Comparison of ENCODE assay signal across 1 cellular context in the genomic region with DNA sequence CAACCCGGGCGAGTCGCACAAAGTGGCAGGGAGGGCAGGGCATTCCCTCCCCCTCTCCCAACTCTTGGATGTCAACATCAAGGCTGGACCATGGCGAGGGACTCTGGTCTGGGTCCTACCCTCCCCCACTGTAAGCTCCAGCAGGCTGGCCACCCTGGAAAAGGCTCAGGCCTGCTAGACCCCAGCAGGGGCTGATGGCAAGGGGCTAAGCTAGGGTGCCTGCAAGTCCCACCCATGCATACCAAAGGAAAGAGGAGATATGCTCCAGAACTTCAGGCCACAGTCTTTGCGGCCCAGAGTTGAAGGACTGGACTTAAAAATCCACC.
TF ChIP-seq lines count a peak whose summit lies in the region.

No MANE protein-coding gene starts in this region.

TF ChIP-seq in HepG2, 621 proteins besides CTCF, POLR2A, EP300 and RAD21 (continued from another document and continues in another):
- TF ChIP-seq, protein P1, sequence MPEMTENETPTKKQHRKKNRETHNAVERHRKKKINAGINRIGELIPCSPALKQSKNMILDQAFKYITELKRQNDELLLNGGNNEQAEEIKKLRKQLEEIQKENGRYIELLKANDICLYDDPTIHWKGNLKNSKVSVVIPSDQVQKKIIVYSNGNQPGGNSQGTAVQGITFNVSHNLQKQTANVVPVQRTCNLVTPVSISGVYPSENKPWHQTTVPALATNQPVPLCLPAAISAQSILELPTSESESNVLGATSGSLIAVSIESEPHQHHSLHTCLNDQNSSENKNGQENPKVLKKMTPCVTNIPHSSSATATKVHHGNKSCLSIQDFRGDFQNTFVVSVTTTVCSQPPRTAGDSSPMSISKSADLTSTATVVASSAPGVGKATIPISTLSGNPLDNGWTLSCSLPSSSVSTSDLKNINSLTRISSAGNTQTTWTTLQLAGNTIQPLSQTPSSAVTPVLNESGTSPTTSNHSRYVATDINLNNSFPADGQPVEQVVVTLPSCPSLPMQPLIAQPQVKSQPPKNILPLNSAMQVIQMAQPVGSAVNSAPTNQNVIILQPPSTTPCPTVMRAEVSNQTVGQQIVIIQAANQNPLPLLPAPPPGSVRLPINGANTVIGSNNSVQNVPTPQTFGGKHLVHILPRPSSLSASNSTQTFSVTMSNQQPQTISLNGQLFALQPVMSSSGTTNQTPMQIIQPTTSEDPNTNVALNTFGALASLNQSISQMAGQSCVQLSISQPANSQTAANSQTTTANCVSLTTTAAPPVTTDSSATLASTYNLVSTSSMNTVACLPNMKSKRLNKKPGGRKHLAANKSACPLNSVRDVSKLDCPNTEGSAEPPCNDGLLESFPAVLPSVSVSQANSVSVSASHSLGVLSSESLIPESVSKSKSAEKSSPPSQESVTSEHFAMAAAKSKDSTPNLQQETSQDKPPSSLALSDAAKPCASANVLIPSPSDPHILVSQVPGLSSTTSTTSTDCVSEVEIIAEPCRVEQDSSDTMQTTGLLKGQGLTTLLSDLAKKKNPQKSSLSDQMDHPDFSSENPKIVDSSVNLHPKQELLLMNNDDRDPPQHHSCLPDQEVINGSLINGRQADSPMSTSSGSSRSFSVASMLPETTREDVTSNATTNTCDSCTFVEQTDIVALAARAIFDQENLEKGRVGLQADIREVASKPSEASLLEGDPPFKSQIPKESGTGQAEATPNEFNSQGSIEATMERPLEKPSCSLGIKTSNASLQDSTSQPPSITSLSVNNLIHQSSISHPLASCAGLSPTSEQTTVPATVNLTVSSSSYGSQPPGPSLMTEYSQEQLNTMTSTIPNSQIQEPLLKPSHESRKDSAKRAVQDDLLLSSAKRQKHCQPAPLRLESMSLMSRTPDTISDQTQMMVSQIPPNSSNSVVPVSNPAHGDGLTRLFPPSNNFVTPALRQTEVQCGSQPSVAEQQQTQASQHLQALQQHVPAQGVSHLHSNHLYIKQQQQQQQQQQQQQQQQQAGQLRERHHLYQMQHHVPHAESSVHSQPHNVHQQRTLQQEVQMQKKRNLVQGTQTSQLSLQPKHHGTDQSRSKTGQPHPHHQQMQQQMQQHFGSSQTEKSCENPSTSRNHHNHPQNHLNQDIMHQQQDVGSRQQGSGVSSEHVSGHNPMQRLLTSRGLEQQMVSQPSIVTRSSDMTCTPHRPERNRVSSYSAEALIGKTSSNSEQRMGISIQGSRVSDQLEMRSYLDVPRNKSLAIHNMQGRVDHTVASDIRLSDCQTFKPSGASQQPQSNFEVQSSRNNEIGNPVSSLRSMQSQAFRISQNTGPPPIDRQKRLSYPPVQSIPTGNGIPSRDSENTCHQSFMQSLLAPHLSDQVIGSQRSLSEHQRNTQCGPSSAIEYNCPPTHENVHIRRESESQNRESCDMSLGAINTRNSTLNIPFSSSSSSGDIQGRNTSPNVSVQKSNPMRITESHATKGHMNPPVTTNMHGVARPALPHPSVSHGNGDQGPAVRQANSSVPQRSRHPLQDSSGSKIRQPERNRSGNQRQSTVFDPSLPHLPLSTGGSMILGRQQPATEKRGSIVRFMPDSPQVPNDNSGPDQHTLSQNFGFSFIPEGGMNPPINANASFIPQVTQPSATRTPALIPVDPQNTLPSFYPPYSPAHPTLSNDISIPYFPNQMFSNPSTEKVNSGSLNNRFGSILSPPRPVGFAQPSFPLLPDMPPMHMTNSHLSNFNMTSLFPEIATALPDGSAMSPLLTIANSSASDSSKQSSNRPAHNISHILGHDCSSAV (CRISPR knock-in tag; IDR thresholded peaks at IDR 0.05; ENCODE audit: borderline replicate concordance), result no peak
- TF ChIP-seq HDAC1 (CRISPR knock-in tag; IDR thresholded peaks at IDR 0.05) (no peak), ZNF773 (CRISPR knock-in tag; IDR thresholded peaks at IDR 0.05; ENCODE audit: borderline replicate concordance) (no peak), RAD51 (IDR thresholded peaks at IDR 0.05; ENCODE audit: borderline replicate concordance) (no peak), CEBPG (CRISPR knock-in tag; IDR thresholded peaks at IDR 0.05) (0 out of 2 replicates have a peak, but pooled peaks have one; percentile 28), ZNF883 (CRISPR knock-in tag; IDR thresholded peaks at IDR 0.05; ENCODE audit: not compliant biosample characterization) (no peak), RFXAP (CRISPR knock-in tag; IDR thresholded peaks at IDR 0.05; ENCODE audit: borderline replicate concordance) (no peak), ONECUT2 (CRISPR knock-in tag; IDR thresholded peaks at IDR 0.05) (no peak), ZNF780A (CRISPR knock-in tag; IDR thresholded peaks at IDR 0.05) (no peak), GATAD1 (CRISPR knock-in tag; IDR thresholded peaks at IDR 0.05) (no peak), ADNP (CRISPR knock-in tag; IDR thresholded peaks at IDR 0.05) (no peak), ZNF569 (CRISPR knock-in tag; IDR thresholded peaks at IDR 0.05; ENCODE audit: borderline replicate concordance) (no peak), ZBTB38 (CRISPR knock-in tag; IDR thresholded peaks at IDR 0.05) (no peak), ZNF224 (CRISPR knock-in tag; IDR thresholded peaks at IDR 0.05) (no peak), KDM1A (CRISPR knock-in tag; IDR thresholded peaks at IDR 0.05) (no peak), ZC3H13 (CRISPR knock-in tag; IDR thresholded peaks at IDR 0.05) (no peak), YY1 (IDR thresholded peaks at IDR 0.05; ENCODE audit: insufficient read depth, insufficient replicate concordance, low read depth, low read length) (no peak), ZNF598 (CRISPR knock-in tag; IDR thresholded peaks at IDR 0.05; ENCODE audit: borderline replicate concordance) (no peak), ZNF543 (CRISPR knock-in tag; IDR thresholded peaks at IDR 0.05) (0 out of 2 replicates have a peak, but pooled peaks have one; percentile 40), NPAS2 (CRISPR knock-in tag; IDR thresholded peaks at IDR 0.05; ENCODE audit: borderline replicate concordance) (no peak), ZFP41 (CRISPR knock-in tag; IDR thresholded peaks at IDR 0.05; ENCODE audit: borderline replicate concordance) (no peak), FLYWCH1 (CRISPR knock-in tag; IDR thresholded peaks at IDR 0.05) (no peak), GLI4 (CRISPR knock-in tag; IDR thresholded peaks at IDR 0.05; ENCODE audit: borderline replicate concordance) (0 out of 2 replicates have a peak, but pooled peaks have one; percentile 7), MTA1 (CRISPR knock-in tag; IDR thresholded peaks at IDR 0.05; ENCODE audit: borderline replicate concordance) (no peak), SMYD3 (CRISPR knock-in tag; IDR thresholded peaks at IDR 0.05) (no peak), U2AF1 (optimal IDR thresholded peaks at IDR 0.05; ENCODE audit: low read depth, low read length) (no peak), ARID2 (CRISPR knock-in tag; IDR thresholded peaks at IDR 0.05; ENCODE audit: borderline replicate concordance) (no peak), ZNF431 (CRISPR knock-in tag; IDR thresholded peaks at IDR 0.05; ENCODE audit: borderline replicate concordance, low read depth) (no peak), GTF3A (CRISPR knock-in tag; conservative IDR thresholded peaks at IDR 0.05) (no peak), ZNF589 (CRISPR knock-in tag; conservative IDR thresholded peaks at IDR 0.05) (no peak), SRY (CRISPR knock-in tag; IDR thresholded peaks at IDR 0.05) (no peak), ZNF121 (CRISPR knock-in tag; IDR thresholded peaks at IDR 0.05) (no peak)
- TF ChIP-seq, protein P2, sequence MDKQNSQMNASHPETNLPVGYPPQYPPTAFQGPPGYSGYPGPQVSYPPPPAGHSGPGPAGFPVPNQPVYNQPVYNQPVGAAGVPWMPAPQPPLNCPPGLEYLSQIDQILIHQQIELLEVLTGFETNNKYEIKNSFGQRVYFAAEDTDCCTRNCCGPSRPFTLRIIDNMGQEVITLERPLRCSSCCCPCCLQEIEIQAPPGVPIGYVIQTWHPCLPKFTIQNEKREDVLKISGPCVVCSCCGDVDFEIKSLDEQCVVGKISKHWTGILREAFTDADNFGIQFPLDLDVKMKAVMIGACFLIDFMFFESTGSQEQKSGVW (CRISPR knock-in tag; IDR thresholded peaks at IDR 0.05; ENCODE audit: borderline replicate concordance), result no peak
- TF ChIP-seq, protein P3, sequence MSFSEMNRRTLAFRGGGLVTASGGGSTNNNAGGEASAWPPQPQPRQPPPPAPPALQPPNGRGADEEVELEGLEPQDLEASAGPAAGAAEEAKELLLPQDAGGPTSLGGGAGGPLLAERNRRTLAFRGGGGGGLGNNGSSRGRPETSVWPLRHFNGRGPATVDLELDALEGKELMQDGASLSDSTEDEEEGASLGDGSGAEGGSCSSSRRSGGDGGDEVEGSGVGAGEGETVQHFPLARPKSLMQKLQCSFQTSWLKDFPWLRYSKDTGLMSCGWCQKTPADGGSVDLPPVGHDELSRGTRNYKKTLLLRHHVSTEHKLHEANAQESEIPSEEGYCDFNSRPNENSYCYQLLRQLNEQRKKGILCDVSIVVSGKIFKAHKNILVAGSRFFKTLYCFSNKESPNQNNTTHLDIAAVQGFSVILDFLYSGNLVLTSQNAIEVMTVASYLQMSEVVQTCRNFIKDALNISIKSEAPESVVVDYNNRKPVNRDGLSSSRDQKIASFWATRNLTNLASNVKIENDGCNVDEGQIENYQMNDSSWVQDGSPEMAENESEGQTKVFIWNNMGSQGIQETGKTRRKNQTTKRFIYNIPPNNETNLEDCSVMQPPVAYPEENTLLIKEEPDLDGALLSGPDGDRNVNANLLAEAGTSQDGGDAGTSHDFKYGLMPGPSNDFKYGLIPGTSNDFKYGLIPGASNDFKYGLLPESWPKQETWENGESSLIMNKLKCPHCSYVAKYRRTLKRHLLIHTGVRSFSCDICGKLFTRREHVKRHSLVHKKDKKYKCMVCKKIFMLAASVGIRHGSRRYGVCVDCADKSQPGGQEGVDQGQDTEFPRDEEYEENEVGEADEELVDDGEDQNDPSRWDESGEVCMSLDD (CRISPR knock-in tag; IDR thresholded peaks at IDR 0.05; ENCODE audit: borderline replicate concordance), result no peak
- TF ChIP-seq, protein P4, sequence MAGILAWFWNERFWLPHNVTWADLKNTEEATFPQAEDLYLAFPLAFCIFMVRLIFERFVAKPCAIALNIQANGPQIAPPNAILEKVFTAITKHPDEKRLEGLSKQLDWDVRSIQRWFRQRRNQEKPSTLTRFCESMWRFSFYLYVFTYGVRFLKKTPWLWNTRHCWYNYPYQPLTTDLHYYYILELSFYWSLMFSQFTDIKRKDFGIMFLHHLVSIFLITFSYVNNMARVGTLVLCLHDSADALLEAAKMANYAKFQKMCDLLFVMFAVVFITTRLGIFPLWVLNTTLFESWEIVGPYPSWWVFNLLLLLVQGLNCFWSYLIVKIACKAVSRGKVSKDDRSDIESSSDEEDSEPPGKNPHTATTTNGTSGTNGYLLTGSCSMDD (CRISPR knock-in tag; IDR thresholded peaks at IDR 0.05), result no peak
- TF ChIP-seq, protein P5, sequence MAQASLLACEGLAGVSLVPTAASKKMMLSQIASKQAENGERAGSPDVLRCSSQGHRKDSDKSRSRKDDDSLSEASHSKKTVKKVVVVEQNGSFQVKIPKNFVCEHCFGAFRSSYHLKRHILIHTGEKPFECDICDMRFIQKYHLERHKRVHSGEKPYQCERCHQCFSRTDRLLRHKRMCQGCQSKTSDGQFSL (CRISPR knock-in tag; IDR thresholded peaks at IDR 0.05), result no peak
- TF ChIP-seq, protein P6, sequence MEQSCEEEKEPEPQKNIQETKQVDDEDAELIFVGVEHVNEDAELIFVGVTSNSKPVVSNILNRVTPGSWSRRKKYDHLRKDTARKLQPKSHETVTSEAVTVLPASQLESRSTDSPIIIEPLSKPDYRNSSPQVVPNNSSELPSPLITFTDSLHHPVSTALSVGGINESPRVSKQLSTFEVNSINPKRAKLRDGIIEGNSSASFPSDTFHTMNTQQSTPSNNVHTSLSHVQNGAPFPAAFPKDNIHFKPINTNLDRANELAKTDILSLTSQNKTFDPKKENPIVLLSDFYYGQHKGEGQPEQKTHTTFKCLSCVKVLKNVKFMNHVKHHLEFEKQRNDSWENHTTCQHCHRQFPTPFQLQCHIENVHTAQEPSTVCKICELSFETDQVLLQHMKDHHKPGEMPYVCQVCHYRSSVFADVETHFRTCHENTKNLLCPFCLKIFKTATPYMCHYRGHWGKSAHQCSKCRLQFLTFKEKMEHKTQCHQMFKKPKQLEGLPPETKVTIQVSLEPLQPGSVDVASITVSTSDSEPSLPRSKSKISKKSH (CRISPR knock-in tag; IDR thresholded peaks at IDR 0.05; ENCODE audit: borderline replicate concordance), result 0 out of 2 replicates have a peak, but pooled peaks have one; percentile 50
- TF ChIP-seq, protein P7, sequence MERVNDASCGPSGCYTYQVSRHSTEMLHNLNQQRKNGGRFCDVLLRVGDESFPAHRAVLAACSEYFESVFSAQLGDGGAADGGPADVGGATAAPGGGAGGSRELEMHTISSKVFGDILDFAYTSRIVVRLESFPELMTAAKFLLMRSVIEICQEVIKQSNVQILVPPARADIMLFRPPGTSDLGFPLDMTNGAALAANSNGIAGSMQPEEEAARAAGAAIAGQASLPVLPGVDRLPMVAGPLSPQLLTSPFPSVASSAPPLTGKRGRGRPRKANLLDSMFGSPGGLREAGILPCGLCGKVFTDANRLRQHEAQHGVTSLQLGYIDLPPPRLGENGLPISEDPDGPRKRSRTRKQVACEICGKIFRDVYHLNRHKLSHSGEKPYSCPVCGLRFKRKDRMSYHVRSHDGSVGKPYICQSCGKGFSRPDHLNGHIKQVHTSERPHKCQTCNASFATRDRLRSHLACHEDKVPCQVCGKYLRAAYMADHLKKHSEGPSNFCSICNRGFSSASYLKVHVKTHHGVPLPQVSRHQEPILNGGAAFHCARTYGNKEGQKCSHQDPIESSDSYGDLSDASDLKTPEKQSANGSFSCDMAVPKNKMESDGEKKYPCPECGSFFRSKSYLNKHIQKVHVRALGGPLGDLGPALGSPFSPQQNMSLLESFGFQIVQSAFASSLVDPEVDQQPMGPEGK (CRISPR knock-in tag; IDR thresholded peaks at IDR 0.05), result peak; percentile 79
- TF ChIP-seq, protein P8, sequence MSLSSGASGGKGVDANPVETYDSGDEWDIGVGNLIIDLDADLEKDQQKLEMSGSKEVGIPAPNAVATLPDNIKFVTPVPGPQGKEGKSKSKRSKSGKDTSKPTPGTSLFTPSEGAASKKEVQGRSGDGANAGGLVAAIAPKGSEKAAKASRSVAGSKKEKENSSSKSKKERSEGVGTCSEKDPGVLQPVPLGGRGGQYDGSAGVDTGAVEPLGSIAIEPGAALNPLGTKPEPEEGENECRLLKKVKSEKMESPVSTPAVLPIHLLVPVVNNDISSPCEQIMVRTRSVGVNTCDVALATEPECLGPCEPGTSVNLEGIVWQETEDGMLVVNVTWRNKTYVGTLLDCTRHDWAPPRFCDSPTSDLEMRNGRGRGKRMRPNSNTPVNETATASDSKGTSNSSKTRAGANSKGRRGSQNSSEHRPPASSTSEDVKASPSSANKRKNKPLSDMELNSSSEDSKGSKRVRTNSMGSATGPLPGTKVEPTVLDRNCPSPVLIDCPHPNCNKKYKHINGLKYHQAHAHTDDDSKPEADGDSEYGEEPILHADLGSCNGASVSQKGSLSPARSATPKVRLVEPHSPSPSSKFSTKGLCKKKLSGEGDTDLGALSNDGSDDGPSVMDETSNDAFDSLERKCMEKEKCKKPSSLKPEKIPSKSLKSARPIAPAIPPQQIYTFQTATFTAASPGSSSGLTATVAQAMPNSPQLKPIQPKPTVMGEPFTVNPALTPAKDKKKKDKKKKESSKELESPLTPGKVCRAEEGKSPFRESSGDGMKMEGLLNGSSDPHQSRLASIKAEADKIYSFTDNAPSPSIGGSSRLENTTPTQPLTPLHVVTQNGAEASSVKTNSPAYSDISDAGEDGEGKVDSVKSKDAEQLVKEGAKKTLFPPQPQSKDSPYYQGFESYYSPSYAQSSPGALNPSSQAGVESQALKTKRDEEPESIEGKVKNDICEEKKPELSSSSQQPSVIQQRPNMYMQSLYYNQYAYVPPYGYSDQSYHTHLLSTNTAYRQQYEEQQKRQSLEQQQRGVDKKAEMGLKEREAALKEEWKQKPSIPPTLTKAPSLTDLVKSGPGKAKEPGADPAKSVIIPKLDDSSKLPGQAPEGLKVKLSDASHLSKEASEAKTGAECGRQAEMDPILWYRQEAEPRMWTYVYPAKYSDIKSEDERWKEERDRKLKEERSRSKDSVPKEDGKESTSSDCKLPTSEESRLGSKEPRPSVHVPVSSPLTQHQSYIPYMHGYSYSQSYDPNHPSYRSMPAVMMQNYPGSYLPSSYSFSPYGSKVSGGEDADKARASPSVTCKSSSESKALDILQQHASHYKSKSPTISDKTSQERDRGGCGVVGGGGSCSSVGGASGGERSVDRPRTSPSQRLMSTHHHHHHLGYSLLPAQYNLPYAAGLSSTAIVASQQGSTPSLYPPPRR (CRISPR knock-in tag; IDR thresholded peaks at IDR 0.05; ENCODE audit: borderline replicate concordance), result peak; percentile 37; the same call in 1 of the 2 replicates
